1 cellular context compared by ENCODE assay signal in genomic region chr2:113181491-113182051, GRCh38.
TF ChIP-seq lines count a peak whose summit lies in the region.

No MANE protein-coding gene starts in this region.

TF ChIP-seq in HepG2, 621 proteins besides CTCF, POLR2A, EP300 and RAD21 (continued from another document):
- TF ChIP-seq CBX2 (IDR thresholded peaks at IDR 0.05; ENCODE audit: low read depth, low read length) (no peak), CBX2 (CRISPR knock-in tag; IDR thresholded peaks at IDR 0.05; ENCODE audit: low read depth) (peak; percentile 32; the same call in 1 of the 2 replicates), ZNF691 (CRISPR knock-in tag; IDR thresholded peaks at IDR 0.05; ENCODE audit: borderline replicate concordance, low read depth) (no peak), SOX6 (IDR thresholded peaks at IDR 0.05) (no peak), SOX6 (CRISPR knock-in tag; IDR thresholded peaks at IDR 0.05) (no peak), ZNF660 (CRISPR knock-in tag; IDR thresholded peaks at IDR 0.05; ENCODE audit: borderline replicate concordance, low read depth) (no peak), ZNF20 (CRISPR knock-in tag; IDR thresholded peaks at IDR 0.05) (no peak), ZNF282 (IDR thresholded peaks at IDR 0.05; ENCODE audit: partially characterized antibody) (no peak), ZMYM3 (CRISPR knock-in tag; IDR thresholded peaks at IDR 0.05) (0 out of 2 replicates have a peak, but pooled peaks have one; percentile 5), ZNF678 (CRISPR knock-in tag; IDR thresholded peaks at IDR 0.05) (no peak), POGK (CRISPR knock-in tag; conservative IDR thresholded peaks at IDR 0.05) (no peak), ZBTB2 (CRISPR knock-in tag; IDR thresholded peaks at IDR 0.05; ENCODE audit: low read depth) (no peak), NCOA2 (CRISPR knock-in tag; IDR thresholded peaks at IDR 0.05) (no peak), HNRNPLL (IDR thresholded peaks at IDR 0.05; ENCODE audit: low read depth, low read length, poor library complexity, severe bottlenecking) (no peak), DNMT3B (CRISPR knock-in tag; conservative IDR thresholded peaks at IDR 0.05) (no peak), ZNF879 (CRISPR knock-in tag; IDR thresholded peaks at IDR 0.05) (no peak), PCBP2 (optimal IDR thresholded peaks at IDR 0.05; ENCODE audit: low read depth, low read length, poor library complexity, severe bottlenecking) (no peak), MZF1 (CRISPR knock-in tag; IDR thresholded peaks at IDR 0.05; ENCODE audit: borderline replicate concordance) (0 out of 2 replicates have a peak, but pooled peaks have one; percentile 46), SRSF1 (optimal IDR thresholded peaks at IDR 0.05; ENCODE audit: low read depth, low read length) (peak; percentile 31), TEAD2 (CRISPR knock-in tag; IDR thresholded peaks at IDR 0.05) (no peak)
- TF ChIP-seq, protein P1, sequence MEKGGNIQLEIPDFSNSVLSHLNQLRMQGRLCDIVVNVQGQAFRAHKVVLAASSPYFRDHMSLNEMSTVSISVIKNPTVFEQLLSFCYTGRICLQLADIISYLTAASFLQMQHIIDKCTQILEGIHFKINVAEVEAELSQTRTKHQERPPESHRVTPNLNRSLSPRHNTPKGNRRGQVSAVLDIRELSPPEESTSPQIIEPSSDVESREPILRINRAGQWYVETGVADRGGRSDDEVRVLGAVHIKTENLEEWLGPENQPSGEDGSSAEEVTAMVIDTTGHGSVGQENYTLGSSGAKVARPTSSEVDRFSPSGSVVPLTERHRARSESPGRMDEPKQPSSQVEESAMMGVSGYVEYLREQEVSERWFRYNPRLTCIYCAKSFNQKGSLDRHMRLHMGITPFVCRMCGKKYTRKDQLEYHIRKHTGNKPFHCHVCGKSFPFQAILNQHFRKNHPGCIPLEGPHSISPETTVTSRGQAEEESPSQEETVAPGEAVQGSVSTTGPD (CRISPR knock-in tag; IDR thresholded peaks at IDR 0.05) = no peak
- TF ChIP-seq, protein P2, sequence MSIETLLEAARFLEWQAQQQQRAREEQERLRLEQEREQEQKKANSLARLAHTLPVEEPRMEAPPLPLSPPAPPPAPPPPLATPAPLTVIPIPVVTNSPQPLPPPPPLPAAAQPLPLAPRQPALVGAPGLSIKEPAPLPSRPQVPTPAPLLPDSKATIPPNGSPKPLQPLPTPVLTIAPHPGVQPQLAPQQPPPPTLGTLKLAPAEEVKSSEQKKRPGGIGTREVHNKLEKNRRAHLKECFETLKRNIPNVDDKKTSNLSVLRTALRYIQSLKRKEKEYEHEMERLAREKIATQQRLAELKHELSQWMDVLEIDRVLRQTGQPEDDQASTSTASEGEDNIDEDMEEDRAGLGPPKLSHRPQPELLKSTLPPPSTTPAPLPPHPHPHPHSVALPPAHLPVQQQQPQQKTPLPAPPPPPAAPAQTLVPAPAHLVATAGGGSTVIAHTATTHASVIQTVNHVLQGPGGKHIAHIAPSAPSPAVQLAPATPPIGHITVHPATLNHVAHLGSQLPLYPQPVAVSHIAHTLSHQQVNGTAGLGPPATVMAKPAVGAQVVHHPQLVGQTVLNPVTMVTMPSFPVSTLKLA (IDR thresholded peaks at IDR 0.05) = no peak
- TF ChIP-seq, protein P3, sequence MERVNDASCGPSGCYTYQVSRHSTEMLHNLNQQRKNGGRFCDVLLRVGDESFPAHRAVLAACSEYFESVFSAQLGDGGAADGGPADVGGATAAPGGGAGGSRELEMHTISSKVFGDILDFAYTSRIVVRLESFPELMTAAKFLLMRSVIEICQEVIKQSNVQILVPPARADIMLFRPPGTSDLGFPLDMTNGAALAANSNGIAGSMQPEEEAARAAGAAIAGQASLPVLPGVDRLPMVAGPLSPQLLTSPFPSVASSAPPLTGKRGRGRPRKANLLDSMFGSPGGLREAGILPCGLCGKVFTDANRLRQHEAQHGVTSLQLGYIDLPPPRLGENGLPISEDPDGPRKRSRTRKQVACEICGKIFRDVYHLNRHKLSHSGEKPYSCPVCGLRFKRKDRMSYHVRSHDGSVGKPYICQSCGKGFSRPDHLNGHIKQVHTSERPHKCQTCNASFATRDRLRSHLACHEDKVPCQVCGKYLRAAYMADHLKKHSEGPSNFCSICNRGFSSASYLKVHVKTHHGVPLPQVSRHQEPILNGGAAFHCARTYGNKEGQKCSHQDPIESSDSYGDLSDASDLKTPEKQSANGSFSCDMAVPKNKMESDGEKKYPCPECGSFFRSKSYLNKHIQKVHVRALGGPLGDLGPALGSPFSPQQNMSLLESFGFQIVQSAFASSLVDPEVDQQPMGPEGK (CRISPR knock-in tag; IDR thresholded peaks at IDR 0.05) = no peak
TF ChIP-seq in HepG2: peak in this region for 24.
